ENCODE assay signal across 18 cellular contexts in genomic region chr10:129472696-129473555, GRCh38. TPM values are rescaled to one million over a fixed set of nuclear protein-coding genes. Genes with fewer than 3 reads are reported as not detected.
DNase-seq lines count a peak whose midpoint lies in the region; ATAC-seq lines count a peak whose summit lies in the region.
"Had no signal": no experiment of that assay in that cellular context is flagged by ENCODE, and none has a peak within 500 bp of the region (broad histone marks: within the 10 kb centered on the region; RNA-seq: fewer than 3 reads in every experiment).

No MANE protein-coding gene starts in this region.

- H3K79me2 ChIP-seq in Karpas-422 (ENCODE audit: low read length) (no peaks in the 10 kb centered on the region), GM23248 (ENCODE audit: insufficient read depth) (peaks cover 4% of the 10 kb centered on the region)
- H3K79me2 ChIP-seq: parathyroid adenoma had no signal

- H3K4me3 Mint-ChIP-seq in naive B cell: peak overlapping the region; percentile 61 to 88 (median 75)
- H3K4me3 Mint-ChIP-seq: T-cell had no signal

- DNase-seq in Karpas-422 (peak; percentile 90), naive B cell (peak; percentile 56), GM23248 (no peak)
- no peak for DNase-seq in activated T-cell treated with anti-CD3 and anti-CD28 coated beads, Interleukin-2, amount 50 U/mL, for 1 hour
- DNase-seq in stimulated activated CD4-positive, alpha-beta T cell treated with anti-CD3 and anti-CD28 coated beads, Interleukin-2, amount 100 ng/mL, for 24 hours: no peak
- DNase-seq: amygdala, DMS79 treated with DMSO at 0.1 percent for 48 hours, esophagus squamous epithelium, left ventricle myocardium superior, NCI-H187, NCI-H446, SHP77 treated with DMSO at 0.1 percent for 48 hours, T-cell, upper lobe of right lung had no signal

- peaks cover 40% of the 10 kb centered on the region for H3K4me1 ChIP-seq in Karpas-422 (ENCODE audit: low read length)
- 0 out of 2 replicates have a peak, but pooled peaks cover 5% of the 10 kb centered on the region for H3K4me1 ChIP-seq in GM23248 (ENCODE audit: insufficient read depth)
- H3K4me1 ChIP-seq: parathyroid adenoma, upper lobe of right lung had no signal

- ATAC-seq in GM19328 (IDR thresholded peaks at IDR 0.05; ENCODE audit: unreplicated experiment) (peak; percentile 59), HG02981 (IDR thresholded peaks at IDR 0.05; ENCODE audit: unreplicated experiment) (peak; percentile 60), naive B cell (ENCODE audit: low read depth in 2 of 2) (peak; percentile 82 to 83), GM19467 (IDR thresholded peaks at IDR 0.05; ENCODE audit: unreplicated experiment) (no peak)
- ATAC-seq: left ventricle myocardium superior, T-cell, upper lobe of right lung had no signal

- H3K27ac ChIP-seq in Karpas-422 (ENCODE audit: low read length): peak overlapping the region; percentile 79
- H3K27ac ChIP-seq in GM23248: no peak overlapping the region
- H3K27ac ChIP-seq: esophagus squamous epithelium, parathyroid adenoma, upper lobe of right lung had no signal

- no peaks in the 10 kb centered on the region for H3K27me3 Mint-ChIP-seq in naive B cell
- H3K27me3 Mint-ChIP-seq: T-cell had no signal

- H3K9me3 Mint-ChIP-seq in naive B cell: no peaks in the 10 kb centered on the region
- H3K9me3 Mint-ChIP-seq: T-cell had no signal

- H3K4me3 ChIP-seq in Karpas-422 (ENCODE audit: low read length) (peak overlapping the region; percentile 56), GM23248 (no peak overlapping the region)
- H3K4me3 ChIP-seq: esophagus squamous epithelium, upper lobe of right lung had no signal

- H3K27me3 ChIP-seq in Karpas-422 (ENCODE audit: low read length) (no peaks in the 10 kb centered on the region), GM23248 (replicated peaks; ENCODE audit: insufficient read depth) (no peaks in the 10 kb centered on the region)
- H3K27me3 ChIP-seq: esophagus squamous epithelium, upper lobe of right lung had no signal

- H3K9me3 ChIP-seq in Karpas-422 (ENCODE audit: low read length) (no peaks in the 10 kb centered on the region), GM23248 (ENCODE audit: low read depth) (no peaks in the 10 kb centered on the region)
- H3K9me3 ChIP-seq: esophagus squamous epithelium, upper lobe of right lung had no signal

- no peaks in the 10 kb centered on the region for H3F3A ChIP-seq in GM23248 (ENCODE audit: insufficient read depth)

- in situ Hi-C loops in GM23248 (cut with MboI): no loop called here

- H2AFZ ChIP-seq in Karpas-422 (ENCODE audit: low read length) (0 out of 2 replicates have a peak overlapping the region, but pooled peaks have one; percentile 37), GM23248 (no peak overlapping the region)
- H2AFZ ChIP-seq: parathyroid adenoma had no signal

- 92 to 94% methylated on average over 22 of the region's 22 CpGs for WGBS in GM23248 (ENCODE audit: low coverage in 1 of 2, low lambda C conversion rate in 2 of 2, missing lambda C conversion rate in 2 of 2), 2 experiments

- no peaks in the 10 kb centered on the region for H3K36me3 ChIP-seq in Karpas-422 (ENCODE audit: insufficient read depth, low read length)
- H3K36me3 ChIP-seq in GM23248 (ENCODE audit: low read depth): no peaks in the 10 kb centered on the region
- H3K36me3 ChIP-seq: upper lobe of right lung had no signal

- H3K9ac ChIP-seq in Karpas-422 (ENCODE audit: low read length): peak overlapping the region; percentile 47; the same call in 1 of the 2 replicates
- no peak overlapping the region for H3K9ac ChIP-seq in GM23248
- H3K9ac ChIP-seq: parathyroid adenoma had no signal

- peaks cover 38 to 57% (median 51%) of the 10 kb centered on the region in 3 donors for H3K4me1 Mint-ChIP-seq in naive B cell

- H3K36me3 Mint-ChIP-seq in naive B cell: no peaks in the 10 kb centered on the region

- peak overlapping the region; percentile 88 to 98 (median 94) for H3K27ac Mint-ChIP-seq in naive B cell
- H3K27ac Mint-ChIP-seq: T-cell had no signal

- H4K20me1 ChIP-seq in Karpas-422 (ENCODE audit: insufficient read depth, low read depth, low read length): peaks cover 37% of the 10 kb centered on the region; the same call in 1 of the 2 replicates
- no peaks in the 10 kb centered on the region for H4K20me1 ChIP-seq in GM23248 (ENCODE audit: insufficient read depth)

- H3K9me2 ChIP-seq in Karpas-422 (replicated peaks; ENCODE audit: insufficient read depth, low read length) (no peaks in the 10 kb centered on the region), GM23248 (ENCODE audit: insufficient read depth) (no peaks in the 10 kb centered on the region)

- H3K4me2 ChIP-seq in Karpas-422 (ENCODE audit: low read depth, low read length, poor library complexity, severe bottlenecking): peak overlapping the region; percentile 69
- no peak overlapping the region for H3K4me2 ChIP-seq in GM23248 (ENCODE audit: unreplicated experiment)

RNA-seq across cellular contexts. Expression of gene MGMT, which starts 5.9 kb away (rescaled TPM):
- total RNA-seq in Karpas-422 (2014; rRNA removed; shearing (Covaris generic); ENCODE audit: low replicate concordance): 22.5 and 33.8 TPM in 2 replicates
- polyA plus RNA-seq in naive B cell (ENCODE audit: low read depth in 6 of 6) (10 to 100 TPM; 29.3 to 46.2 (median 38.2) TPM), GM23248 (2016; fragmentation: Nextera tagmentation; extraction: Ambion mirVana) (35.1 and 38.1 TPM in 2 replicates)
- 15.7 and 28.5 TPM in 2 replicates for total RNA-seq in GM23248 (2014; rRNA removed; shearing (Covaris generic))

Comparison
In these comparisons a context has a peak if more than half of its experiments do, and no peak if none do; other contexts are left out.
1. DNase-seq: peak in Karpas-422 (single experiment) and naive B cell (single experiment); none in activated T-cell treated with anti-CD3 and anti-CD28 coated beads, Interleukin-2, amount 50 U/mL, for 1 hour (single experiment), GM23248 (single experiment) and stimulated activated CD4-positive, alpha-beta T cell treated with anti-CD3 and anti-CD28 coated beads, Interleukin-2, amount 100 ng/mL, for 24 hours (0 of 2).